8 cellular contexts compared by ENCODE assay signal in genomic region chr3:46845860-46846623, GRCh38. TPM values are rescaled to one million over a fixed set of nuclear protein-coding genes. Genes with fewer than 3 reads are reported as not detected.
DNase-seq lines count a peak whose midpoint lies in the region; ATAC-seq and TF ChIP-seq lines count a peak whose summit lies in the region.

No MANE protein-coding gene starts in this region.

- no peak overlapping the region for H3K27ac ChIP-seq in muscle layer of duodenum (ENCODE audit: low read length)

- H3K9me3 ChIP-seq in muscle layer of duodenum (ENCODE audit: control insufficient read depth in 1 of 2, low read length in 2 of 2), result peaks cover 3 to 9% of the 10 kb centered on the region in 2 donors

- H3K4me1 ChIP-seq in muscle layer of duodenum (ENCODE audit: control insufficient read depth in 1 of 2, insufficient read depth in 2 of 2, low read length in 2 of 2), result peaks cover 0 to 13% of the 10 kb centered on the region in 2 donors

- H3K4me3 ChIP-seq in muscle layer of duodenum (ENCODE audit: low read depth in 1 of 2, low read length in 2 of 2), result peak overlapping the region; percentile 52 to 69

- peak; percentile 68 for ATAC-seq in HG02870 (IDR thresholded peaks at IDR 0.05; ENCODE audit: unreplicated experiment)
- ATAC-seq in esophagus mucosa, result peak; percentile 78

- no peaks in the 10 kb centered on the region for H3K36me3 ChIP-seq in muscle layer of duodenum (ENCODE audit: control insufficient read depth in 1 of 2, insufficient read depth in 2 of 2, low read length in 2 of 2)

- in situ Hi-C loops in GM13977 (cut with MboI; ENCODE audit: low pct_unique_long_range_greater_than_20kb, low sequenced_read_pairs, unreplicated experiment), result no loop called here

- peak; percentile 57 for TF ChIP-seq CTCF in GM13977 (IDR thresholded peaks at IDR 0.05; ENCODE audit: extremely low read depth, insufficient read depth, missing control alignments)

- DNase-seq in GM13977 (ENCODE audit: low spot score) (peak; percentile 89), NOMO-1 (lab: John Stamatoyannopoulos, UW; ENCODE audit: unreplicated experiment in 2 of 2) (peak; percentile 63 to 67), activated T-cell treated with anti-CD3 and anti-CD28 coated beads for 48 hours (ENCODE audit: low read depth) (peak; percentile 68)
- DNase-seq in stimulated activated CD8-positive, alpha-beta memory T cell treated with anti-CD3 and anti-CD28 coated beads, Interleukin-7, amount 100 ng/mL, for 4 hours (ENCODE audit: low read depth in 2 of 2), result peak; percentile 41 to 67
- DNase-seq in NK-92 treated with Interleukin-12 subunit alpha and Interleukin-12 subunit beta, amount 100 ng/mL, for 24 hours (lab: John Stamatoyannopoulos, UW), result no peak

- H3K27me3 ChIP-seq in muscle layer of duodenum (ENCODE audit: low read depth, low read length), result no peaks in the 10 kb centered on the region

RNA-seq across cellular contexts. Expression of gene MYL3, which starts 17.2 kb away (rescaled TPM):
- 0.36 TPM for total RNA-seq in esophagus mucosa

RNA-seq across cellular contexts. Expression of gene PTH1R, which starts 31.5 kb away (rescaled TPM):
- 0.28 TPM for total RNA-seq in esophagus mucosa
